21 cellular contexts compared by ENCODE assay signal in the genomic region with DNA sequence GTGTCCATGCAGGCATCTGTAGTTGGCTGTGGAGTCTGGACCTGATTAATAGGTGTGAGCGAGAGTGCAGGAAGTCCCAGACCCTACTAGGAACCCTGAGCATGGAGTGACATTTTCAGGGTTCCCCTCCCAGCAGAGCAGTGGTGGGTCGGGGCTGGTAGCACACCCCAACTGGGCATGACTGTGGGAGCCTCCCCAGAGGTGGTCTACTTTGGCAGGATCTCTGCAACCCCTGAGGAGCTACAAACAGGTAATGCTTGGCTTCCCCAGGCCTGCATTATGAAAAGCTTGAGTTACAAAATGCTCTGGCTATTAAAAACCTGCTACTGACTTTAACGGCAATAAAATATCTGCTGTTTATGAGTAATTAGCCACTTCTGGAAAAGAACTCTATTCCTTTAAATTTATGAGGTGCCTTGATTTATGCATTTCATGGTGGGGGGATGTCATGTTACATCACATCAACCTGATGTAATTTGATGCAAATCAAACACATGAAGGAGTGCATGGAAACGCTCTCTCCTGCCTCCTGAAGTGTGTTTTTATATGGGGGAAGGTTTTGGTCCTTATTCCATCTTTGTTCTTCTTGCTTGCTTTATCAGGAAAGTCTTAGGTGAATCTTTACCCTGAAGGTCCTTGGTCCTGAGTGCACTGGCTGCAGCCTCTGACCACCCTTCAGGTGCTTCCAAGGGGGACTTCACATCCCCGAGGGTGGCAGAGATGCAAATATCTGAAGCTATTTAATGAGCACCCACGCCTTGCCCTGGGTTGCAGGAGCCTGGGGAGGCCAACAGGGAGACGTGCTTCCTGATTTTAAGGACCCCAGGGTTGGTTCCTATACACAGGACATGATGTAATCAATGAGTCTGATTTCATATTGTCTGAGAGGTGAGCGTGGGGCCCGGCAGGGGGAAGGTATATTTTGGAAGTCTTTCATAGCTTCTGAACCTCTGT. TPM values are rescaled to one million over a fixed set of nuclear protein-coding genes. Genes with fewer than 3 reads are reported as not detected.
A peak's percentile ranks its signal among the peaks of the same experiment; 100 is the strongest.
DNase-seq lines count a peak whose midpoint lies in the region; TF ChIP-seq lines count a peak whose summit lies in the region.
"Had no signal": no experiment of that assay in that cellular context is flagged by ENCODE, and none has a peak within 500 bp of the region (broad histone marks: within the 10 kb centered on the region; RNA-seq: fewer than 3 reads in every experiment).

No MANE protein-coding gene starts in this region.

- CTCF ChIA-PET in HEK293 (lab: Yijun Ruan, JAX) = interaction anchor here (0.6 kb wide), 1 partner anchor 32 kb away, joined by 3 read pairs; no protein-coding TSS in a partner anchor

- no peak overlapping the region for H3K4me3 ChIP-seq in HEK293 (ENCODE audit: low read depth, low read length)
- H3K4me3 ChIP-seq: GM23338 had no signal

- H3K4me1 ChIP-seq in HEK293 (ENCODE audit: control insufficient read depth, insufficient read depth, low read length) = peaks cover 11% of the 10 kb centered on the region

- H3K9me3 ChIP-seq in HEK293 (ENCODE audit: control insufficient read depth, insufficient read depth, low read depth, low read length) = no peaks in the 10 kb centered on the region; the same call in 1 of the 2 replicates

- H3K4me1 Mint-ChIP-seq in neural crest cell = no peaks in the 10 kb centered on the region
- H3K4me1 Mint-ChIP-seq: GM23338, IgD-negative memory B cell had no signal

- H3K27ac Mint-ChIP-seq in neural crest cell (ENCODE audit: unreplicated experiment) = peak overlapping the region; percentile 35
- H3K27ac Mint-ChIP-seq: CD4-positive, alpha-beta T cell; GM23338; IgD-negative memory B cell had no signal

- no peaks in the 10 kb centered on the region for H3K9me3 Mint-ChIP-seq in neural crest cell
- H3K9me3 Mint-ChIP-seq: GM23338 had no signal

- TF ChIP-seq CTCF in HEK293 (tag by site-specific recombination; IDR thresholded peaks at IDR 0.05) (no peak), neural crest cell (conservative IDR thresholded peaks at IDR 0.05) (no peak)

- peaks cover 3% of the 10 kb centered on the region for H3K36me3 Mint-ChIP-seq in neural crest cell (ENCODE audit: low read depth)
- H3K36me3 Mint-ChIP-seq: IgD-negative memory B cell had no signal

- H3K27me3 Mint-ChIP-seq in neural crest cell (ENCODE audit: low read depth) = no peaks in the 10 kb centered on the region

- DNase-seq in NCI-H1105 treated with DMSO at 0.1 percent for 48 hours (lab: John Stamatoyannopoulos, UW) (peak; percentile 72), NCI-H526 treated with DMSO at 0.1 percent for 48 hours (lab: John Stamatoyannopoulos, UW) (peak; percentile 48), neural crest cell (ENCODE audit: low read depth, low spot score) (no peak), kidney tubule cell (ENCODE audit: low spot score) (no peak), activated T-cell treated with anti-CD3 and anti-CD28 coated beads for 4 hours (no peak), dermis blood vessel endothelial cell (no peak)
- DNase-seq: CD4-positive, alpha-beta T cell; COR-L47; DMS 273 treated with DMSO at 0.1 percent for 48 hours; HCEC 1CT; MV-4-11; NCI-H1417; NCI-H187 treated with DMSO at 0.1 percent for 48 hours; NCI-H345; NCI-H524 had no signal

- H3K27ac ChIP-seq in HEK293 (ENCODE audit: extremely low read depth, low read depth, low read length) = peak overlapping the region; percentile 17; the same call in 1 of the 2 replicates

- POLR2A ChIA-PET in HEK293 (lab: Yijun Ruan, JAX) = no interaction called here

- no peaks in the 10 kb centered on the region for H3K36me3 ChIP-seq in HEK293 (ENCODE audit: control insufficient read depth in 2 of 2, insufficient read depth in 1 of 2, low read length in 2 of 2)

- no peak overlapping the region for H3K4me3 Mint-ChIP-seq in neural crest cell
- H3K4me3 Mint-ChIP-seq: CD4-positive, alpha-beta T cell; GM23338; IgD-negative memory B cell had no signal

TF ChIP-seq in HEK293, 187 proteins besides CTCF, POLR2A, EP300 and RAD21 (continues in another document):
- TF ChIP-seq, protein P1, sequence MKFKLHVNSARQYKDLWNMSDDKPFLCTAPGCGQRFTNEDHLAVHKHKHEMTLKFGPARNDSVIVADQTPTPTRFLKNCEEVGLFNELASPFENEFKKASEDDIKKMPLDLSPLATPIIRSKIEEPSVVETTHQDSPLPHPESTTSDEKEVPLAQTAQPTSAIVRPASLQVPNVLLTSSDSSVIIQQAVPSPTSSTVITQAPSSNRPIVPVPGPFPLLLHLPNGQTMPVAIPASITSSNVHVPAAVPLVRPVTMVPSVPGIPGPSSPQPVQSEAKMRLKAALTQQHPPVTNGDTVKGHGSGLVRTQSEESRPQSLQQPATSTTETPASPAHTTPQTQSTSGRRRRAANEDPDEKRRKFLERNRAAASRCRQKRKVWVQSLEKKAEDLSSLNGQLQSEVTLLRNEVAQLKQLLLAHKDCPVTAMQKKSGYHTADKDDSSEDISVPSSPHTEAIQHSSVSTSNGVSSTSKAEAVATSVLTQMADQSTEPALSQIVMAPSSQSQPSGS (tag by site-specific recombination; IDR thresholded peaks at IDR 0.05; ENCODE audit: low read depth) = peak; percentile 82
- TF ChIP-seq ZNF501 (tag by site-specific recombination; IDR thresholded peaks at IDR 0.05) (no peak), BCL11B (tag by site-specific recombination; IDR thresholded peaks at IDR 0.05; ENCODE audit: low read depth) (peak; percentile 87), ZNF175 (tag by site-specific recombination; IDR thresholded peaks at IDR 0.05) (no peak), ZNF2 (tag by site-specific recombination; IDR thresholded peaks at IDR 0.05) (0 out of 2 replicates have a peak, but pooled peaks have one; percentile 17), ZNF19 (tag by site-specific recombination; IDR thresholded peaks at IDR 0.05; ENCODE audit: low read depth) (no peak), ZNF24 (tag by site-specific recombination; IDR thresholded peaks at IDR 0.05) (peak; percentile 90), SCRT1 (tag by site-specific recombination; IDR thresholded peaks at IDR 0.05; ENCODE audit: borderline replicate concordance) (peak; percentile 53; the same call in 1 of the 2 replicates), ZNF571 (tag by site-specific recombination; IDR thresholded peaks at IDR 0.05) (no peak), ZNF610 (tag by site-specific recombination; IDR thresholded peaks at IDR 0.05; ENCODE audit: borderline replicate concordance) (peak; percentile 88), ZNF112 (tag by site-specific recombination; IDR thresholded peaks at IDR 0.05) (no peak)
- TF ChIP-seq, protein P2, sequence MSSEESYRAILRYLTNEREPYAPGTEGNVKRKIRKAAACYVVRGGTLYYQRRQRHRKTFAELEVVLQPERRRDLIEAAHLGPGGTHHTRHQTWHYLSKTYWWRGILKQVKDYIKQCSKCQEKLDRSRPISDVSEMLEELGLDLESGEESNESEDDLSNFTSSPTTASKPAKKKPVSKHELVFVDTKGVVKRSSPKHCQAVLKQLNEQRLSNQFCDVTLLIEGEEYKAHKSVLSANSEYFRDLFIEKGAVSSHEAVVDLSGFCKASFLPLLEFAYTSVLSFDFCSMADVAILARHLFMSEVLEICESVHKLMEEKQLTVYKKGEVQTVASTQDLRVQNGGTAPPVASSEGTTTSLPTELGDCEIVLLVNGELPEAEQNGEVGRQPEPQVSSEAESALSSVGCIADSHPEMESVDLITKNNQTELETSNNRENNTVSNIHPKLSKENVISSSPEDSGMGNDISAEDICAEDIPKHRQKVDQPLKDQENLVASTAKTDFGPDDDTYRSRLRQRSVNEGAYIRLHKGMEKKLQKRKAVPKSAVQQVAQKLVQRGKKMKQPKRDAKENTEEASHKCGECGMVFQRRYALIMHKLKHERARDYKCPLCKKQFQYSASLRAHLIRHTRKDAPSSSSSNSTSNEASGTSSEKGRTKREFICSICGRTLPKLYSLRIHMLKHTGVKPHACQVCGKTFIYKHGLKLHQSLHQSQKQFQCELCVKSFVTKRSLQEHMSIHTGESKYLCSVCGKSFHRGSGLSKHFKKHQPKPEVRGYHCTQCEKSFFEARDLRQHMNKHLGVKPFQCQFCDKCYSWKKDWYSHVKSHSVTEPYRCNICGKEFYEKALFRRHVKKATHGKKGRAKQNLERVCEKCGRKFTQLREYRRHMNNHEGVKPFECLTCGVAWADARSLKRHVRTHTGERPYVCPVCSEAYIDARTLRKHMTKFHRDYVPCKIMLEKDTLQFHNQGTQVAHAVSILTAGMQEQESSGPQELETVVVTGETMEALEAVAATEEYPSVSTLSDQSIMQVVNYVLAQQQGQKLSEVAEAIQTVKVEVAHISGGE (tag by site-specific recombination; conservative IDR thresholded peaks at IDR 0.05; ENCODE audit: low read depth) = no peak
- TF ChIP-seq, protein P3, sequence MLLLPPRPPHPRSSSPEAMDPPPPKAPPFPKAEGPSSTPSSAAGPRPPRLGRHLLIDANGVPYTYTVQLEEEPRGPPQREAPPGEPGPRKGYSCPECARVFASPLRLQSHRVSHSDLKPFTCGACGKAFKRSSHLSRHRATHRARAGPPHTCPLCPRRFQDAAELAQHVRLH (tag by site-specific recombination; IDR thresholded peaks at IDR 0.05) = peak; percentile 74
- TF ChIP-seq, protein P4, sequence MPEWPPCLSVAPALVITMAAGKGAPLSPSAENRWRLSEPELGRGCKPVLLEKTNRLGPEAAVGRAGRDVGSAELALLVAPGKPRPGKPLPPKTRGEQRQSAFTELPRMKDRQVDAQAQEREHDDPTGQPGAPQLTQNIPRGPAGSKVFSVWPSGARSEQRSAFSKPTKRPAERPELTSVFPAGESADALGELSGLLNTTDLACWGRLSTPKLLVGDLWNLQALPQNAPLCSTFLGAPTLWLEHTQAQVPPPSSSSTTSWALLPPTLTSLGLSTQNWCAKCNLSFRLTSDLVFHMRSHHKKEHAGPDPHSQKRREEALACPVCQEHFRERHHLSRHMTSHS (tag by site-specific recombination; IDR thresholded peaks at IDR 0.05) = peak; percentile 93

RNA-seq across cellular contexts. Expression of a gene that starts 54.0 kb away (rescaled TPM):
- total RNA-seq in neural crest cell (18.7 and 22.0 TPM in 2 replicates), dermis blood vessel endothelial cell (under 0.01 TPM in 1 of 2 replicates, not detected in the other)
- total RNA-seq: CD4-positive, alpha-beta T cell; G401; M059J; T-helper 1 cell treated with Interleukin-12 subunit alpha and Interleukin-12 subunit beta and Interleukin-4 antibody, amounts not matched to agents 30 ng/mL and 1 ng/mL, for 36 hours had no signal

Comparison
In these comparisons a context has a peak if more than half of its experiments do, and no peak if none do; other contexts are left out.
1. DNase-seq: peak in NCI-H1105 treated with DMSO at 0.1 percent for 48 hours (single experiment) and NCI-H526 treated with DMSO at 0.1 percent for 48 hours (single experiment); none in neural crest cell (single experiment), kidney tubule cell (single experiment), activated T-cell treated with anti-CD3 and anti-CD28 coated beads for 4 hours (single experiment) and dermis blood vessel endothelial cell (single experiment).
2. RNA of a gene that starts 54.0 kb away (total RNA-seq): 18.7 to 22.0 TPM in neural crest cell; under 0.01 TPM in dermis blood vessel endothelial cell; every median in the first group is over 10 times any median in the second.